In the genomic region with DNA sequence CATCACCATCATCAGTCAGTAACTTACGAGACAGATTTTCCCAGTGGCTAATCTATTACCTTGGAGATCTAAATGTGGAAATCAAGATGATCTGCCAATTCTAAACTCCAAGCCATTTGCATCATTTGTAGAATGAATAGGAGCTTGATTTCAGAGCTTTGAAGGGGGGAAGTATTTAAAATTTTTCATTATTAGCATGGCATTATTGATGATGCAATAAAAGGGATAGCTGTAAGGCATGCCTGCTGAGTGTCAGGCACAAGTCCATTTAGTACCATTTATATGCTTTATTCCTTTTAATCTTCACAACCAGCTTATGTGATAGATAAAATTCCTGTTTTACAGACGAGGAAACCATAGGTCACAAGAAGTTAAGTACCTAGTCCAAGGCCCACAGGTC, we compare ENCODE assay signal across 2 cellular contexts.
A peak's percentile ranks its signal among the peaks of the same experiment; 100 is the strongest.
TF ChIP-seq lines count a peak whose summit lies in the region.

No MANE protein-coding gene starts in this region.

TF ChIP-seq in HepG2, 621 proteins besides CTCF, POLR2A, EP300 and RAD21:
- TF ChIP-seq, protein P1, sequence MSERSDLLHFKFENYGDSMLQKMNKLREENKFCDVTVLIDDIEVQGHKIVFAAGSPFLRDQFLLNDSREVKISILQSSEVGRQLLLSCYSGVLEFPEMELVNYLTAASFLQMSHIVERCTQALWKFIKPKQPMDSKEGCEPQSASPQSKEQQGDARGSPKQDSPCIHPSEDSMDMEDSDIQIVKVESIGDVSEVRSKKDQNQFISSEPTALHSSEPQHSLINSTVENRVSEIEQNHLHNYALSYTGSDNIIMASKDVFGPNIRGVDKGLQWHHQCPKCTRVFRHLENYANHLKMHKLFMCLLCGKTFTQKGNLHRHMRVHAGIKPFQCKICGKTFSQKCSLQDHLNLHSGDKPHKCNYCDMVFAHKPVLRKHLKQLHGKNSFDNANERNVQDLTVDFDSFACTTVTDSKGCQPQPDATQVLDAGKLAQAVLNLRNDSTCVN (CRISPR knock-in tag; IDR thresholded peaks at IDR 0.05; ENCODE audit: borderline replicate concordance) = no peak
- 0 out of 2 replicates have a peak, but pooled peaks have one; percentile 18 for TF ChIP-seq ATF7 (IDR thresholded peaks at IDR 0.05)
- no peak for TF ChIP-seq ATF7 (CRISPR knock-in tag; IDR thresholded peaks at IDR 0.05)
- peak; percentile 49; the same call in 1 of the 2 replicates for TF ChIP-seq CEBPB (IDR thresholded peaks at IDR 0.05; ENCODE audit: borderline replicate concordance, low read depth, low read length)

TF ChIP-seq in K562, 482 proteins besides CTCF, POLR2A, EP300 and RAD21:
- TF ChIP-seq ZBTB5 (IDR thresholded peaks at IDR 0.05) = no peak
- TF ChIP-seq CTBP1 (IDR thresholded peaks at IDR 0.05; ENCODE audit: borderline replicate concordance) = no peak
- no peak for TF ChIP-seq SREBF1 (IDR thresholded peaks at IDR 0.05; ENCODE audit: borderline replicate concordance, low read depth, low read length)
- peak; percentile 61 for TF ChIP-seq CEBPB (tag; IDR thresholded peaks at IDR 0.05)
- TF ChIP-seq ATF3 (IDR thresholded peaks at IDR 0.05) = peak; percentile 68
- TF ChIP-seq ATF3 (CRISPR knock-in tag; conservative IDR thresholded peaks at IDR 0.05) = no peak
- TF ChIP-seq ETV5 (CRISPR knock-in tag; IDR thresholded peaks at IDR 0.05; ENCODE audit: low read depth) = no peak
- TF ChIP-seq CEBPG (CRISPR knock-in tag; IDR thresholded peaks at IDR 0.05) = no peak
- peak; percentile 41 to 76; a peak in 3 of 4 replicates for TF ChIP-seq CEBPG (tag; conservative IDR thresholded peaks at IDR 0.05 in 1 of 2, IDR thresholded peaks at IDR 0.05 in 1 of 2)
- no peak for TF ChIP-seq ZNF133 (CRISPR knock-in tag; IDR thresholded peaks at IDR 0.05)
